ENCODE assay signal across 8 cellular contexts in the genomic region with DNA sequence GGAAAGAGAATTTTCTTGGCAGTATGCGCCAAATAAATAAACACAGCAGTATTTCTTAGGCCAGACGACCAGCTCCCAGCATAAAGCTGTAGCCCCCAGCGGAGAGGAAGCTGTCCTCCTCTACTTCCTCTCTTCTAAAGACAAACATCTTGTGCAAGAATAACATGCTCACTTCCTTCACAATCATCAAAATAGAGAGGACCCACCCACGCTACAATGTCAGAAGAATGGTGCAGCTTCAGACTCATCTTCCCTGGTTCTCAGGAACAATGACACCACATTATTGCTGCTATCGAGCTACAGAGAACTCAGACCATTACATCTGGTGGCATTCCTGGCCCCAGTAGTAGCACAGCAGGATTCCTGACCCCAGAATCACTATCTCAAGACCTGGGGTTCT. TPM values are rescaled to one million over a fixed set of nuclear protein-coding genes. Genes with fewer than 3 reads are reported as not detected.
DNase-seq lines count a peak whose midpoint lies in the region; ATAC-seq, FAIRE-seq and TF ChIP-seq lines count a peak whose summit lies in the region.

No MANE protein-coding gene starts in this region.

- WGBS in heart right ventricle, 2 donors: 50 to 61% methylated on average over 5 of the region's 5 CpGs

- TF ChIP-seq CTCF in heart right ventricle (IDR thresholded peaks at IDR 0.05): no peak

- H3K4me3 ChIP-seq in heart right ventricle: no peak overlapping the region

- intact Hi-C loops in heart right ventricle (cut with DNase I): no loop called here

- H3K27me3 ChIP-seq in heart right ventricle: no peaks in the 10 kb centered on the region

- TF ChIP-seq POLR2A in GM12891 (IDR thresholded peaks at IDR 0.05; ENCODE audit: low read depth, low read length): no peak

- peaks cover 3 to 56% (median 27%) of the 10 kb centered on the region in 9 donors for H3K4me1 ChIP-seq in heart right ventricle

- FAIRE-seq in GM12891 (lab: Jason Lieb, UNC): no peak

- no peaks in the 10 kb centered on the region for H3K36me3 ChIP-seq in heart right ventricle

- peak; percentile 68 to 89 (median 80) for ATAC-seq in heart right ventricle
- ATAC-seq in GM19397 (IDR thresholded peaks at IDR 0.05; ENCODE audit: unreplicated experiment): no peak

- H3K27ac ChIP-seq in heart right ventricle: peak overlapping the region; percentile 36 to 93 (median 64)

- H3K9me3 ChIP-seq in heart right ventricle: no peaks in the 10 kb centered on the region

- DNase-seq in GM12891 (ENCODE audit: insufficient read length, low spot score) (no peak), heart right ventricle (peak in 1 of 2 donors; percentile 56), NCI-H2029 treated with DMSO at 0.1 percent for 48 hours (lab: John Stamatoyannopoulos, UW) (no peak), DMS53 treated with DMSO at 0.1 percent for 48 hours (lab: John Stamatoyannopoulos, UW; ENCODE audit: unreplicated experiment) (no peak), NCI-H2171 (lab: John Stamatoyannopoulos, UW) (no peak)
- DNase-seq in activated CD4-positive, alpha-beta T cell treated with anti-CD3 and anti-CD28 coated beads, Interleukin-2, amount 50 U/mL, for 48 hours: peak; percentile 8 to 33
- peak; percentile 59 for DNase-seq in stimulated activated CD4-positive, alpha-beta T cell treated with anti-CD3 and anti-CD28 coated beads, Interleukin-15, amount 100 ng/mL, for 24 hours

TF ChIP-seq in GM12891, 5 proteins besides CTCF, POLR2A, EP300 and RAD21:
- peak; percentile 65 for TF ChIP-seq SPI1 (IDR thresholded peaks at IDR 0.05; ENCODE audit: low read depth, low read length)
- TF ChIP-seq POLR2AphosphoS5 (IDR thresholded peaks at IDR 0.05; ENCODE audit: low read depth, low read length): no peak
TF ChIP-seq in GM12891: peak in this region for 1.

RNA-seq across cellular contexts. Expression of a gene that starts 16.6 kb away (rescaled TPM):
- polyA plus RNA-seq in GM12891 (2012; ENCODE audit: low read depth, missing spikeins): not detected
- 100 to 1,000 TPM; 163 to 480 (median 275) TPM for total RNA-seq in heart right ventricle
- polyA plus RNA-seq in heart right ventricle: 100 to 1,000 TPM; 104 to 254 TPM

RNA-seq across cellular contexts. Expression of a gene that starts 59.2 kb away (rescaled TPM):
- polyA plus RNA-seq in GM12891 (2012; ENCODE audit: low read depth, missing spikeins): 7.8 TPM
- total RNA-seq in heart right ventricle: 10 to 100 TPM; 24.8 to 70.4 (median 52.8) TPM
- 100 to 1,000 TPM in 1 of 2 donors, 10 to 100 TPM in 1; 52.3 to 109 TPM for polyA plus RNA-seq in heart right ventricle

Comparison
In these comparisons a context has a peak if more than half of its experiments do, and no peak if none do; other contexts are left out.
1. DNase-seq: peak in activated CD4-positive, alpha-beta T cell treated with anti-CD3 and anti-CD28 coated beads, Interleukin-2, amount 50 U/mL, for 48 hours (2 of 2) and stimulated activated CD4-positive, alpha-beta T cell treated with anti-CD3 and anti-CD28 coated beads, Interleukin-15, amount 100 ng/mL, for 24 hours (single experiment); none in GM12891 (single experiment), NCI-H2029 treated with DMSO at 0.1 percent for 48 hours (single experiment), DMS53 treated with DMSO at 0.1 percent for 48 hours (single experiment) and NCI-H2171 (single experiment).